ENCODE assay signal across 8 cellular contexts in the genomic region with DNA sequence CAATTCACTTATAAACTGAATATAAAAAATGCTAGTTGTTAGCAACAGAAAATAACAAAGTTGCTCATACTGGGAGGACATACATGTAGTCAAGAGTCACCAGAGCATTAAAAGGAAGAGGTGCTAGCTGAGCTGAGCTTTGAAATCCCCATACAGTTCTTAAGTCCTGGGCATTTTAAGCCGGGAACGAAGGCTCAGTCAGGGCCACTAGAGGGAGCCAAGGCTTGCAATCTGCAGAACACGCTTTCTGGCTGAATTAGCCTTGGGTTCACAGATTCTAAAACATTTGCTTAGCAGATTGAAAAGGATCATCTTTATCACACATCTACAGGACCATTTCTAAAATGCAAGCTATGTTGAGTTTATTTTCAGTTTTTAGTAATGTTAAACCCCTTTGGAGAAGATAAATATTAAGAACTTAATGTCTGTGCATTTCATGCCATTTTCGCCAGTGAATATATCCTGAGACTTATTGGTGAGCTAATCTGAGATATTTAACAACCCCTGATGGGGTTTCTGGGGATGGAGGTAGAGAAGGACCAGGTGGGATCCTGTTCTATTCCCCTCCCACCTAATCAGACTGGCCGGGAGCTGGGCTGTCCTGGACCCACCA. TPM values are rescaled to one million over a fixed set of nuclear protein-coding genes. Genes with fewer than 3 reads are reported as not detected.
DNase-seq lines count a peak whose midpoint lies in the region; ATAC-seq, FAIRE-seq and TF ChIP-seq lines count a peak whose summit lies in the region.

No MANE protein-coding gene starts in this region.

- H3K27me3 ChIP-seq in CD4-positive, CD25-positive, alpha-beta regulatory T cell (ENCODE audit: control insufficient read depth, insufficient read depth, low read length) = peaks cover 5% of the 10 kb centered on the region
- no peaks in the 10 kb centered on the region for H3K27me3 ChIP-seq in keratinocyte (ENCODE audit: control insufficient read depth, extremely low read depth, insufficient read depth, low read length)

- FAIRE-seq in keratinocyte (lab: Jason Lieb, UNC) = peak; percentile 85

- dilution Hi-C loops in keratinocyte (cut with MboI; ENCODE audit: extremely low pct_ligation_motif_present, low sequenced_read_pairs) = loop anchor here (25.0 kb wide), 1 partner anchor 121 kb away; no protein-coding TSS in a partner anchor

- no peaks in the 10 kb centered on the region for H3K4me1 ChIP-seq in CD4-positive, CD25-positive, alpha-beta regulatory T cell (ENCODE audit: control insufficient read depth, insufficient read depth, low read length, poor library complexity, severe bottlenecking)
- H3K4me1 ChIP-seq in keratinocyte (ENCODE audit: control insufficient read depth, extremely low read depth, insufficient read depth, low read length) = no peaks in the 10 kb centered on the region

- no peaks in the 10 kb centered on the region for H3K9me3 ChIP-seq in CD4-positive, CD25-positive, alpha-beta regulatory T cell (ENCODE audit: control insufficient read depth in 2 of 2, low read length in 2 of 2)
- H3K9me3 ChIP-seq in keratinocyte (ENCODE audit: control insufficient read depth, low read depth, low read length) = no peaks in the 10 kb centered on the region

- H3K9me1 ChIP-seq in keratinocyte (ENCODE audit: control insufficient read depth, extremely low read depth, insufficient read depth, low read length) = no peaks in the 10 kb centered on the region

- peak; percentile 5 to 79 (median 18) for DNase-seq in CD4-positive, CD25-positive, alpha-beta regulatory T cell
- DNase-seq in NCI-H1694 (lab: John Stamatoyannopoulos, UW) = peak; percentile 61
- DNase-seq in T1000 (lab: John Stamatoyannopoulos, UW) = peak; percentile 3
- DNase-seq in T47D (ENCODE audit: low read depth in 1 of 2, low spot score in 1 of 2) = peak; percentile 62 to 78
- DNase-seq in keratinocyte (ENCODE audit: low read depth, low spot score) = peak; percentile 42
- DNase-seq in stimulated activated CD4-positive, alpha-beta T cell treated with anti-CD3 and anti-CD28 coated beads, Interleukin-2, amount 100 ng/mL, for 24 hours = peak; percentile 53 to 68

- H3K36me3 ChIP-seq in CD4-positive, CD25-positive, alpha-beta regulatory T cell (ENCODE audit: control insufficient read depth, insufficient read depth, low read length) = no peaks in the 10 kb centered on the region
- no peaks in the 10 kb centered on the region for H3K36me3 ChIP-seq in keratinocyte (ENCODE audit: control insufficient read depth in 2 of 2, extremely low read depth in 1 of 2, insufficient read depth in 2 of 2, low read length in 2 of 2)

- peak; percentile 52 to 64 for ATAC-seq in CD4-positive, CD25-positive, alpha-beta regulatory T cell (ENCODE audit: low read depth in 2 of 2)
- ATAC-seq in GM21529 (IDR thresholded peaks at IDR 0.05; ENCODE audit: unreplicated experiment) (peak; percentile 65), GM19023 (IDR thresholded peaks at IDR 0.05; ENCODE audit: unreplicated experiment) (no peak)

- H3K36me3 Mint-ChIP-seq in CD4-positive, CD25-positive, alpha-beta regulatory T cell = no peaks in the 10 kb centered on the region

- H3K9me3 Mint-ChIP-seq in CD4-positive, CD25-positive, alpha-beta regulatory T cell = no peaks in the 10 kb centered on the region

- H3K27ac ChIP-seq in CD4-positive, CD25-positive, alpha-beta regulatory T cell (ENCODE audit: insufficient read depth, low read length, poor library complexity, severe bottlenecking) = no peak overlapping the region
- H3K27ac ChIP-seq in keratinocyte (ENCODE audit: control insufficient read depth, insufficient read depth, low read length) = no peak overlapping the region

- no peaks in the 10 kb centered on the region for H3K4me1 Mint-ChIP-seq in CD4-positive, CD25-positive, alpha-beta regulatory T cell

- H2AFZ ChIP-seq in keratinocyte (ENCODE audit: control insufficient read depth, low read length) = no peak overlapping the region

- H3K4me3 ChIP-seq in CD4-positive, CD25-positive, alpha-beta regulatory T cell (ENCODE audit: low read depth, low read length) = no peak overlapping the region
- H3K4me3 ChIP-seq in keratinocyte (ENCODE audit: control insufficient read depth in 2 of 3, extremely low read depth in 1 of 3, insufficient read depth in 2 of 3, low read depth in 1 of 3, low read length in 3 of 3) = no peak overlapping the region

- H3K9ac ChIP-seq in keratinocyte (ENCODE audit: control insufficient read depth, extremely low read depth, insufficient read depth, low read length) = no peak overlapping the region

- TF ChIP-seq CTCF in keratinocyte (optimal IDR thresholded peaks at IDR 0.05 in 1 of 3, IDR thresholded peaks at IDR 0.05 in 1 of 3, conservative IDR thresholded peaks at IDR 0.05 in 1 of 3; ENCODE audit: extremely low read depth in 1 of 3, insufficient read depth in 2 of 3, low read length in 3 of 3) = peak; percentile 86 to 94 (median 86)

- no peak overlapping the region for H3K4me2 ChIP-seq in keratinocyte (ENCODE audit: control insufficient read depth, extremely low read depth, insufficient read depth, low read depth, low read length)

- no peaks in the 10 kb centered on the region for H3K79me2 ChIP-seq in keratinocyte (ENCODE audit: control insufficient read depth, insufficient read depth, low read length)

- H4K20me1 ChIP-seq in keratinocyte (ENCODE audit: control insufficient read depth, extremely low read depth, insufficient read depth, low read length) = no peaks in the 10 kb centered on the region

- in situ Hi-C loops in T47D (cut with HindIII; ENCODE audit: low pct_unique_long_range_greater_than_20kb, low sequenced_read_pairs) = no loop called here

- peaks cover 18% of the 10 kb centered on the region for H3K27me3 Mint-ChIP-seq in CD4-positive, CD25-positive, alpha-beta regulatory T cell

- H3K4me3 Mint-ChIP-seq in CD4-positive, CD25-positive, alpha-beta regulatory T cell = no peak overlapping the region

- H3K27ac Mint-ChIP-seq in CD4-positive, CD25-positive, alpha-beta regulatory T cell = no peak overlapping the region

RNA-seq across cellular contexts. Expression of a gene that starts 26.3 kb away (rescaled TPM):
- not detected for total RNA-seq in CD4-positive, CD25-positive, alpha-beta regulatory T cell
- polyA plus RNA-seq in CD4-positive, CD25-positive, alpha-beta regulatory T cell = not detected
- polyA plus RNA-seq in keratinocyte = 0.29 to 0.37 TPM in 2 of 3 replicates, not detected in the other
- polyA plus RNA-seq in keratinocyte (2011; ENCODE audit: low read depth) = 0.30 TPM
- polyA plus RNA-seq in keratinocyte (2011; cell fraction: cytosol; rRNA removed) = 0.10 and 0.19 TPM in 2 replicates
- 0.20 TPM in 1 of 2 replicates, not detected in the other for polyA plus RNA-seq in keratinocyte (2011; cell fraction: nucleus; rRNA removed)
- polyA plus RNA-seq in keratinocyte (2012; ENCODE audit: low replicate concordance) = 0.84 TPM in 1 of 2 replicates, not detected in the other
- polyA minus RNA-seq in keratinocyte = not detected in 3 replicates
- not detected for polyA minus RNA-seq in keratinocyte (2011; cell fraction: cytosol; rRNA and poly(A)+ RNA removed)
- polyA minus RNA-seq in keratinocyte (2011; cell fraction: nucleus; rRNA and poly(A)+ RNA removed) = not detected in 2 replicates

Comparison
In these comparisons a context has a peak if more than half of its experiments do, and no peak if none do; other contexts are left out.
1. DNase-seq: peak in every context shown above with its lines; median percentile 70 in T47D; 61 in NCI-H1694; 60 in stimulated activated CD4-positive, alpha-beta T cell treated with anti-CD3 and anti-CD28 coated beads, Interleukin-2, amount 100 ng/mL, for 24 hours; 42 in keratinocyte; 18 in CD4-positive, CD25-positive, alpha-beta regulatory T cell; 3 in T1000.